22 cellular contexts compared by ENCODE assay signal in the genomic region with DNA sequence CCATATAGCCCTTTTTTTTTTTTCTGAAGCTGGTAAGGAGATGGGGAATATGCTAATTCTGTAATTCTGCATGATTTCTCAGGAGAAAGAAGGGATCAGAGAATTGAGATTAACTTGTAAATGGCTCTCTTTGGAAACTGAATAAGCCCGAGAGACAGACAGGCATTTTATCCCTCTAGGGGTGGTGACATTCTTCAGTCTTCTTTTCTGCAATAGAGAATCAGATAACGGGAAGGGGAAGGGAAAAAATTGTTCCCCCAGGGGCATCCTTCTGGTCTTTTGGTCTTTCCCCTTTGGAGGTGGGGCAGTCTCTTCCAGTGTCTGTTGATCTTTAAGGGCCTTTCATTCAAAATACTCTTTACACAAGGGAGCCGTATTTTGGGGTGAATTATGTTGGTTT. TPM values are rescaled to one million over a fixed set of nuclear protein-coding genes. Genes with fewer than 3 reads are reported as not detected.
DNase-seq lines count a peak whose midpoint lies in the region; ATAC-seq and TF ChIP-seq lines count a peak whose summit lies in the region.
"Had no signal": no experiment of that assay in that cellular context is flagged by ENCODE, and none has a peak within 500 bp of the region (broad histone marks: within the 10 kb centered on the region; RNA-seq: fewer than 3 reads in every experiment).

No MANE protein-coding gene starts in this region.

- no peaks in the 10 kb centered on the region for H3K36me3 ChIP-seq in osteoblast (ENCODE audit: insufficient read depth, low read length)
- H3K36me3 ChIP-seq: Peyer's patch, SJSA1 had no signal

- no peak overlapping the region for H3K4me3 ChIP-seq in osteoblast (ENCODE audit: insufficient read depth, low read length)
- H3K4me3 ChIP-seq: Peyer's patch, SJSA1 had no signal

- DNase-seq in ELF-1 (ENCODE audit: low read depth, low spot score): peak; percentile 70
- DNase-seq in OCI-M1 (lab: John Stamatoyannopoulos, UW): peak; percentile 34
- DNase-seq in glutamatergic neuron: no peak
- peak; percentile 42 for DNase-seq in osteoblast (ENCODE audit: insufficient read length, low spot score, missing footprints)
- DNase-seq in foreskin keratinocyte: no peak
- DNase-seq in NCI-H187 treated with DMSO at 0.1 percent for 48 hours (lab: John Stamatoyannopoulos, UW): no peak
- DNase-seq in naive thymus-derived CD8-positive, alpha-beta T cell: no peak
- DNase-seq: AML-193; C1 segment of cervical spinal cord; Calu3; CD8-positive, alpha-beta memory T cell; GF-D8; HFFc6; KG1; NCI-H1092 treated with DMSO at 0.1 percent for 48 hours; NCI-H1436 treated with DMSO at 0.1 percent for 48 hours; NCI-H2029 treated with DMSO at 0.1 percent for 48 hours; NCI-H226; NCI-H524; NCI-H82; Peyer's patch had no signal

- peaks cover 4% of the 10 kb centered on the region for H3K36me3 Mint-ChIP-seq in glutamatergic neuron (ENCODE audit: unreplicated experiment)
- H3K36me3 Mint-ChIP-seq in naive thymus-derived CD8-positive, alpha-beta T cell: no peaks in the 10 kb centered on the region
- H3K36me3 Mint-ChIP-seq: CD8-positive, alpha-beta memory T cell had no signal

- H3K27ac ChIP-seq in osteoblast (ENCODE audit: low read depth, low read length): no peak overlapping the region
- no peak overlapping the region for H3K27ac ChIP-seq in foreskin keratinocyte
- H3K27ac ChIP-seq: Peyer's patch, SJSA1 had no signal

- H3K27ac Mint-ChIP-seq in glutamatergic neuron (ENCODE audit: unreplicated experiment): peak overlapping the region; percentile 17
- peak overlapping the region in 1 of 10 donors; percentile 24 for H3K27ac Mint-ChIP-seq in naive thymus-derived CD8-positive, alpha-beta T cell
- H3K27ac Mint-ChIP-seq: HFFc6 had no signal

- no peak overlapping the region for H3K4me2 ChIP-seq in osteoblast (ENCODE audit: insufficient read depth, low read length)

- no peaks in the 10 kb centered on the region for H4K20me1 ChIP-seq in osteoblast (ENCODE audit: insufficient read depth, low read length)

- peaks cover 9% of the 10 kb centered on the region for H3K4me1 Mint-ChIP-seq in glutamatergic neuron (ENCODE audit: low read depth, unreplicated experiment)
- H3K4me1 Mint-ChIP-seq in naive thymus-derived CD8-positive, alpha-beta T cell: peaks cover 0 to 5% (median 3%) of the 10 kb centered on the region in 4 donors

- H3K4me1 ChIP-seq in osteoblast (ENCODE audit: insufficient read depth, low read length) (peaks cover 11% of the 10 kb centered on the region), foreskin keratinocyte (no peaks in the 10 kb centered on the region)

- peaks cover 10% of the 10 kb centered on the region for H3K27me3 Mint-ChIP-seq in glutamatergic neuron (ENCODE audit: unreplicated experiment)
- no peaks in the 10 kb centered on the region for H3K27me3 Mint-ChIP-seq in naive thymus-derived CD8-positive, alpha-beta T cell

- H3K9me3 ChIP-seq in osteoblast (ENCODE audit: low read depth, low read length): no peaks in the 10 kb centered on the region
- H3K9me3 ChIP-seq: Peyer's patch, SJSA1 had no signal

- H3K4me3 Mint-ChIP-seq in glutamatergic neuron (ENCODE audit: unreplicated experiment): no peak overlapping the region
- peak overlapping the region in 1 of 10 donors; percentile 8 for H3K4me3 Mint-ChIP-seq in naive thymus-derived CD8-positive, alpha-beta T cell
- H3K4me3 Mint-ChIP-seq: CD8-positive, alpha-beta memory T cell; HFFc6 had no signal

- H3K79me2 ChIP-seq in osteoblast (ENCODE audit: insufficient read depth, low read length): no peaks in the 10 kb centered on the region

- H2AFZ ChIP-seq in osteoblast (ENCODE audit: low read length): no peak overlapping the region

- TF ChIP-seq CTCF in glutamatergic neuron (IDR thresholded peaks at IDR 0.05; ENCODE audit: partially characterized antibody, unreplicated experiment): no peak
- no peak for TF ChIP-seq CTCF in osteoblast (IDR thresholded peaks at IDR 0.05; ENCODE audit: extremely low read depth, low read depth, low read length)
- no peak for TF ChIP-seq CTCF in foreskin keratinocyte (conservative IDR thresholded peaks at IDR 0.05)

- ATAC-seq in foreskin keratinocyte: no peak
- ATAC-seq in naive thymus-derived CD8-positive, alpha-beta T cell: no peak

- peaks cover 3% of the 10 kb centered on the region for H3K9me3 Mint-ChIP-seq in glutamatergic neuron (ENCODE audit: unreplicated experiment)
- H3K9me3 Mint-ChIP-seq in naive thymus-derived CD8-positive, alpha-beta T cell: no peaks in the 10 kb centered on the region
- H3K9me3 Mint-ChIP-seq: CD8-positive, alpha-beta memory T cell; HFFc6 had no signal

- POLR2A ChIA-PET in naive thymus-derived CD8-positive, alpha-beta T cell (lab: Charles Lee): no interaction called here

- H3K27me3 ChIP-seq in osteoblast (ENCODE audit: insufficient read depth, low read length): no peaks in the 10 kb centered on the region
- H3K27me3 ChIP-seq in foreskin keratinocyte: no peaks in the 10 kb centered on the region
- H3K27me3 ChIP-seq: Peyer's patch, SJSA1 had no signal

RNA-seq across cellular contexts. Expression of gene HK1, which starts 34.2 kb away (rescaled TPM):
- total RNA-seq in glutamatergic neuron (ENCODE audit: unreplicated experiment) (240 TPM), osteoblast (99.6 and 111 TPM in 2 replicates), foreskin keratinocyte (73.2 and 109 TPM in 2 replicates)
- 57.8 and 79.6 TPM in 2 replicates for polyA plus RNA-seq in foreskin keratinocyte
- 10 to 100 TPM; 63.5 to 67.1 TPM for total RNA-seq in naive thymus-derived CD8-positive, alpha-beta T cell
- polyA plus RNA-seq in naive thymus-derived CD8-positive, alpha-beta T cell: 100 to 1,000 TPM in 1 of 3 donors, 10 to 100 TPM in 2; 89.9 to 129 (median 97.1) TPM

Comparison
In these comparisons a context has a peak if more than half of its experiments do, and no peak if none do; other contexts are left out.
1. DNase-seq: peak in ELF-1 (single experiment), OCI-M1 (single experiment) and osteoblast (single experiment); none in glutamatergic neuron (single experiment), foreskin keratinocyte (0 of 2), NCI-H187 treated with DMSO at 0.1 percent for 48 hours (single experiment) and naive thymus-derived CD8-positive, alpha-beta T cell (0 of 10).